8 cellular contexts compared by ENCODE assay signal in the genomic region with DNA sequence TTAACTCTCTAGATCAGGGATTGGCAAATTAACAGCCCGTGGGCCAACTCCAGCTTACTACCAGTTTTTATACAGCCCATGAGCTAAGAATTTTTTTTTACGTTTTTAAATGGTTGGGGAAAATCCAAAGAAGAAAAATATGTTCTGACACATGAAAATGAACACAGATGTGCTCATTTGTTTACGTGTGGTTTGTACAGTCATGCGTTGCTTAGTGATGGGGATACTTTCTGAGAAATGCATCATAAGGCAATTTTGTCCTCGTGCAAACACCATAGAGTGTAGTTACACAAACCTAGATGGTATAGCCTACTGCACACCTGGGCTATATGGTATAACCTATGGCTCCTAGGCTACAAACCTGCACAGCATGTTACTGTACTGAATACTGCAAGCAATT. TPM values are rescaled to one million over a fixed set of nuclear protein-coding genes. Genes with fewer than 3 reads are reported as not detected.
DNase-seq lines count a peak whose midpoint lies in the region; ATAC-seq, FAIRE-seq and TF ChIP-seq lines count a peak whose summit lies in the region.

No MANE protein-coding gene starts in this region.

- no peak overlapping the region for H3K4me2 ChIP-seq in fibroblast of lung (ENCODE audit: extremely low read depth, insufficient read depth, low read length)

- H3K9ac ChIP-seq in fibroblast of lung (ENCODE audit: insufficient read depth, low read length) = no peak overlapping the region

- peaks cover 0 to 5% (median 2%) of the 10 kb centered on the region in 7 donors for H3K9me3 Mint-ChIP-seq in CD14-positive monocyte

- ATAC-seq in GM19468 (IDR thresholded peaks at IDR 0.05; ENCODE audit: extremely low read depth, unreplicated experiment) = peak; percentile 41

- TF ChIP-seq CTCF in fibroblast of lung (conservative IDR thresholded peaks at IDR 0.05 in 1 of 2, IDR thresholded peaks at IDR 0.05 in 1 of 2; ENCODE audit: low read depth in 1 of 2, low read length in 2 of 2) = no peak
- TF ChIP-seq CTCF in CD14-positive monocyte (IDR thresholded peaks at IDR 0.05) = no peak

- no peaks in the 10 kb centered on the region for H3K9me3 ChIP-seq in fibroblast of lung (ENCODE audit: control insufficient read depth, insufficient read depth, low read depth, low read length)

- no peak overlapping the region for H3K4me3 Mint-ChIP-seq in CD14-positive monocyte

- H2AFZ ChIP-seq in fibroblast of lung (ENCODE audit: low read length) = no peak overlapping the region

- H3K79me2 ChIP-seq in fibroblast of lung (ENCODE audit: control insufficient read depth, insufficient read depth, low read length) = no peaks in the 10 kb centered on the region

- H3K27ac Mint-ChIP-seq in CD14-positive monocyte = no peak overlapping the region

- peaks cover 0 to 5% (median 4%) of the 10 kb centered on the region in 3 donors for H3K27me3 Mint-ChIP-seq in CD14-positive monocyte (ENCODE audit: low read depth in 3 of 3)

- H3K4me1 ChIP-seq in fibroblast of lung (ENCODE audit: control insufficient read depth, extremely low read depth, insufficient read depth, low read length) = peaks cover 7% of the 10 kb centered on the region

- no peaks in the 10 kb centered on the region for H3K36me3 ChIP-seq in fibroblast of lung (ENCODE audit: control insufficient read depth, insufficient read depth, low read length)

- DNase-seq in CD1c-positive myeloid dendritic cell (ENCODE audit: extremely low spot score) (peak; percentile 12), HT1080 (ENCODE audit: low read depth) (peak; percentile 67), fibroblast of lung (ENCODE audit: low read depth in 2 of 2) (peak; percentile 87 to 96), foreskin melanocyte (no peak), CD14-positive monocyte (ENCODE audit: low spot score) (no peak), GM19239 (ENCODE audit: insufficient read length, low spot score) (no peak)
- DNase-seq in activated naive CD4-positive, alpha-beta T cell (lab: John Stamatoyannopoulos, UW) = no peak

- no peaks in the 10 kb centered on the region for H3K27me3 ChIP-seq in fibroblast of lung (ENCODE audit: control insufficient read depth, insufficient read depth, low read length)

- H3K4me1 Mint-ChIP-seq in CD14-positive monocyte = peaks cover 3% of the 10 kb centered on the region

- FAIRE-seq in GM19239 (lab: Jason Lieb, UNC) = no peak

- no peak overlapping the region for H3K4me3 ChIP-seq in fibroblast of lung (replicated peaks in 1 of 4; ENCODE audit: control extremely low read depth in 1 of 4, insufficient read depth in 1 of 4, low read depth in 3 of 4, low read length in 4 of 4)

- H3K27ac ChIP-seq in fibroblast of lung (ENCODE audit: insufficient read depth, low read length) = peak overlapping the region; percentile 57

- no peaks in the 10 kb centered on the region for H3K36me3 Mint-ChIP-seq in CD14-positive monocyte

- no peaks in the 10 kb centered on the region for H4K20me1 ChIP-seq in fibroblast of lung (ENCODE audit: control insufficient read depth, extremely low read depth, insufficient read depth, low read length)

- intact Hi-C loops in CD14-positive monocyte (cut with micrococcal nuclease) = no loop called here

RNA-seq across cellular contexts. Expression of a gene that starts 8.3 kb away (rescaled TPM):
- 0.40 TPM in 2 replicates for total RNA-seq in HT1080 (2014; rRNA removed; shearing (Covaris generic))
- 0.81 and 1.6 TPM in 2 replicates for polyA plus RNA-seq in HT1080 (2015; cell fraction: cytosol; rRNA removed)
- polyA plus RNA-seq in HT1080 (2015; cell fraction: nucleus; rRNA removed) = 0.35 and 0.67 TPM in 2 replicates
- 0.51 and 3.5 TPM in 2 replicates for total RNA-seq in fibroblast of lung
- 0.49 and 1.8 TPM in 2 replicates for polyA plus RNA-seq in fibroblast of lung
- 0.38 and 1.3 TPM in 2 replicates for polyA plus RNA-seq in fibroblast of lung (2012)
- not detected in 2 replicates for polyA minus RNA-seq in fibroblast of lung (ENCODE audit: low replicate concordance)
- polyA plus RNA-seq in CD14-positive monocyte = not detected

RNA-seq across cellular contexts. Expression of a gene that starts 59.8 kb away (rescaled TPM):
- total RNA-seq in HT1080 (2014; rRNA removed; shearing (Covaris generic)) = 14.3 and 15.2 TPM in 2 replicates
- 7.4 and 7.5 TPM in 2 replicates for polyA plus RNA-seq in HT1080 (2015; cell fraction: cytosol; rRNA removed)
- polyA plus RNA-seq in HT1080 (2015; cell fraction: nucleus; rRNA removed) = 27.7 and 27.9 TPM in 2 replicates
- 4.9 and 10.9 TPM in 2 replicates for total RNA-seq in fibroblast of lung
- polyA plus RNA-seq in fibroblast of lung = 1.9 and 5.3 TPM in 2 replicates
- 1.4 and 3.6 TPM in 2 replicates for polyA plus RNA-seq in fibroblast of lung (2012)
- 2.6 and 9.2 TPM in 2 replicates for polyA minus RNA-seq in fibroblast of lung (ENCODE audit: low replicate concordance)
- polyA plus RNA-seq in CD14-positive monocyte = under 1 TPM in 1 of 2 donors, not detected in 1; 0.11 TPM

Comparison
In these comparisons a context has a peak if more than half of its experiments do, and no peak if none do; other contexts are left out.
1. DNase-seq: peak in CD1c-positive myeloid dendritic cell (single experiment), HT1080 (single experiment) and fibroblast of lung (2 of 2); none in foreskin melanocyte (single experiment), CD14-positive monocyte (single experiment), activated naive CD4-positive, alpha-beta T cell (0 of 4) and GM19239 (single experiment).